In genomic region chr4:128810871-128811570, GRCh38 we compare ENCODE assay signal across 1 cellular context.
TF ChIP-seq lines count a peak whose summit lies in the region.

No MANE protein-coding gene starts in this region.

TF ChIP-seq in HepG2, 621 proteins besides CTCF, POLR2A, EP300 and RAD21 (continued from another document and continues in another):
- TF ChIP-seq ATF2 (CRISPR knock-in tag; IDR thresholded peaks at IDR 0.05) (peak; percentile 67; the same call in 1 of the 2 replicates), POLR2G (IDR thresholded peaks at IDR 0.05; ENCODE audit: low read depth, low read length) (peak; percentile 81), ZBTB20 (CRISPR knock-in tag; IDR thresholded peaks at IDR 0.05; ENCODE audit: borderline replicate concordance, low read depth) (peak; percentile 52; the same call in 1 of the 2 replicates), TFE3 (CRISPR knock-in tag; IDR thresholded peaks at IDR 0.05) (no peak), ZNF382 (CRISPR knock-in tag; IDR thresholded peaks at IDR 0.05; ENCODE audit: borderline replicate concordance) (no peak), EHMT2 (IDR thresholded peaks at IDR 0.05; ENCODE audit: borderline replicate concordance, low read depth, low read length) (no peak), RFXANK (CRISPR knock-in tag; IDR thresholded peaks at IDR 0.05) (peak; percentile 84; the same call in 1 of the 2 replicates), EED (CRISPR knock-in tag; IDR thresholded peaks at IDR 0.05) (0 out of 2 replicates have a peak, but pooled peaks have one; percentile 40), TOPORS (CRISPR knock-in tag; IDR thresholded peaks at IDR 0.05) (no peak), KLF12 (CRISPR knock-in tag; IDR thresholded peaks at IDR 0.05; ENCODE audit: borderline replicate concordance) (0 out of 2 replicates have a peak, but pooled peaks have one; percentile 40), ZNF766 (CRISPR knock-in tag; IDR thresholded peaks at IDR 0.05; ENCODE audit: borderline replicate concordance) (no peak), ZFP37 (CRISPR knock-in tag; IDR thresholded peaks at IDR 0.05; ENCODE audit: borderline replicate concordance) (0 out of 2 replicates have a peak, but pooled peaks have one; percentile 62), TAF1 (CRISPR knock-in tag; IDR thresholded peaks at IDR 0.05) (peak; percentile 63; the same call in 1 of the 2 replicates), ZFP91 (CRISPR knock-in tag; IDR thresholded peaks at IDR 0.05; ENCODE audit: borderline replicate concordance) (peak; percentile 76), SMAD9 (CRISPR knock-in tag; IDR thresholded peaks at IDR 0.05) (no peak), CBX5 (CRISPR knock-in tag; IDR thresholded peaks at IDR 0.05; ENCODE audit: borderline replicate concordance) (peak; percentile 72; the same call in 1 of the 2 replicates), GMEB2 (CRISPR knock-in tag; IDR thresholded peaks at IDR 0.05; ENCODE audit: low read depth) (peak; percentile 46; the same call in 1 of the 2 replicates), NFYC (CRISPR knock-in tag; IDR thresholded peaks at IDR 0.05) (no peak; the same call in 1 of the 2 replicates), ZNF777 (CRISPR knock-in tag; IDR thresholded peaks at IDR 0.05) (no peak), ZNF44 (CRISPR knock-in tag; IDR thresholded peaks at IDR 0.05) (peak; percentile 55; the same call in 1 of the 2 replicates), U2AF1 (optimal IDR thresholded peaks at IDR 0.05; ENCODE audit: low read depth, low read length) (no peak), SP2 (CRISPR knock-in tag; IDR thresholded peaks at IDR 0.05) (no peak), RERE (CRISPR knock-in tag; IDR thresholded peaks at IDR 0.05; ENCODE audit: low read depth) (0 out of 2 replicates have a peak, but pooled peaks have one; percentile 50), MXD4 (CRISPR knock-in tag; IDR thresholded peaks at IDR 0.05) (peak; percentile 85), PPARG (CRISPR knock-in tag; conservative IDR thresholded peaks at IDR 0.05) (0 out of 2 replicates have a peak, but pooled peaks have one; percentile 37), REPIN1 (CRISPR knock-in tag; IDR thresholded peaks at IDR 0.05; ENCODE audit: borderline replicate concordance, low read depth) (0 out of 2 replicates have a peak, but pooled peaks have one; percentile 17), ATRX (CRISPR knock-in tag; IDR thresholded peaks at IDR 0.05; ENCODE audit: borderline replicate concordance) (no peak), RNF219 (CRISPR knock-in tag; IDR thresholded peaks at IDR 0.05) (no peak; the same call in 1 of the 2 replicates), ZNF724P (CRISPR knock-in tag; IDR thresholded peaks at IDR 0.05; ENCODE audit: borderline replicate concordance) (peak; percentile 34; the same call in 1 of the 2 replicates), CENPBD1 (CRISPR knock-in tag; IDR thresholded peaks at IDR 0.05; ENCODE audit: borderline replicate concordance, low read depth) (no peak), NR2F6 (IDR thresholded peaks at IDR 0.05) (no peak), NR2F6 (CRISPR knock-in tag; IDR thresholded peaks at IDR 0.05) (peak; percentile 28), ZNF569 (CRISPR knock-in tag; IDR thresholded peaks at IDR 0.05; ENCODE audit: borderline replicate concordance) (no peak), HNRNPLL (IDR thresholded peaks at IDR 0.05; ENCODE audit: low read depth, low read length, poor library complexity, severe bottlenecking) (peak; percentile 89), ZNF446 (CRISPR knock-in tag; IDR thresholded peaks at IDR 0.05) (no peak), POGK (CRISPR knock-in tag; conservative IDR thresholded peaks at IDR 0.05) (0 out of 2 replicates have a peak, but pooled peaks have one; percentile 55), PLSCR1 (CRISPR knock-in tag; IDR thresholded peaks at IDR 0.05; ENCODE audit: borderline replicate concordance) (no peak), SUZ12 (IDR thresholded peaks at IDR 0.05; ENCODE audit: low read depth, low read length) (no peak), ARNTL (CRISPR knock-in tag; IDR thresholded peaks at IDR 0.05) (peak; percentile 78), PAF1 (CRISPR knock-in tag; IDR thresholded peaks at IDR 0.05) (no peak), NCOA2 (CRISPR knock-in tag; IDR thresholded peaks at IDR 0.05) (peak; percentile 71), CBX2 (IDR thresholded peaks at IDR 0.05; ENCODE audit: low read depth, low read length) (no peak), CBX2 (CRISPR knock-in tag; IDR thresholded peaks at IDR 0.05; ENCODE audit: low read depth) (no peak), ZNF24 (IDR thresholded peaks at IDR 0.05) (no peak)
